ENCODE assay signal across 22 cellular contexts in genomic region chr4:56972832-56973231, GRCh38. TPM values are rescaled to one million over a fixed set of nuclear protein-coding genes. Genes with fewer than 3 reads are reported as not detected.
A peak's percentile ranks its signal among the peaks of the same experiment; 100 is the strongest.
DNase-seq lines count a peak whose midpoint lies in the region; ATAC-seq, FAIRE-seq and TF ChIP-seq lines count a peak whose summit lies in the region.
"Had no signal": no experiment of that assay in that cellular context is flagged by ENCODE, and none has a peak within 500 bp of the region (broad histone marks: within the 10 kb centered on the region; RNA-seq: fewer than 3 reads in every experiment).

No MANE protein-coding gene starts in this region.

- intact Hi-C loops in activated CD4-positive, alpha-beta T cell treated with anti-CD3 and anti-CD28 coated beads for 36 hours (cut with DNase I, micrococcal nuclease) = loop anchor here in 1 of 2 experiments (5.0 kb wide), 1 partner anchor 251 kb away; no protein-coding TSS in a partner anchor
- intact Hi-C loops in activated naive CD4-positive, alpha-beta T cell treated with anti-CD3 and anti-CD28 coated beads for 36 hours (cut with micrococcal nuclease) = loop anchor here (10.0 kb wide), 1 partner anchor 1118 kb away; the partner anchor contains the start of gene EXOC1
- intact Hi-C loops in GM12878 (cut with micrococcal nuclease; ENCODE audit: unreplicated experiment) = no loop called here
- intact Hi-C loops in left lung (cut with DNase I) = no loop called here

- peaks cover 36% of the 10 kb centered on the region for H3K79me2 ChIP-seq in GM12878 (ENCODE audit: control insufficient read depth, insufficient read depth, low read length)

- H3K4me3 Mint-ChIP-seq in activated CD4-positive, alpha-beta T cell treated with anti-CD3 and anti-CD28 coated beads for 36 hours = no peak overlapping the region
- H3K4me3 Mint-ChIP-seq in activated CD4-positive, alpha-beta T cell treated with anti-CD3 and anti-CD28 coated beads, Interleukin-2, amount 10 ng/mL, durations not matched to agents 7 days and 5 days = no peak overlapping the region
- no peak overlapping the region for H3K4me3 Mint-ChIP-seq in activated naive CD4-positive, alpha-beta T cell treated with anti-CD3 and anti-CD28 coated beads for 36 hours
- H3K4me3 Mint-ChIP-seq in activated naive CD4-positive, alpha-beta T cell treated with anti-CD3 and anti-CD28 coated beads, Interleukin-2, amount 10 ng/mL, durations not matched to agents 7 days and 5 days = no peak overlapping the region

- no peaks in the 10 kb centered on the region for H3K9me3 ChIP-seq in HEK293 (ENCODE audit: control insufficient read depth, insufficient read depth, low read depth, low read length)
- peaks cover 14% of the 10 kb centered on the region for H3K9me3 ChIP-seq in GM12878 (replicated peaks; ENCODE audit: control insufficient read depth, insufficient read depth, low read length)
- peaks cover 0 to 11% of the 10 kb centered on the region in 2 donors for H3K9me3 ChIP-seq in left lung

- H3K27me3 Mint-ChIP-seq in activated CD4-positive, alpha-beta T cell treated with anti-CD3 and anti-CD28 coated beads for 36 hours = no peaks in the 10 kb centered on the region
- no peaks in the 10 kb centered on the region for H3K27me3 Mint-ChIP-seq in activated CD4-positive, alpha-beta T cell treated with anti-CD3 and anti-CD28 coated beads, Interleukin-2, amount 10 ng/mL, durations not matched to agents 7 days and 5 days
- H3K27me3 Mint-ChIP-seq in activated naive CD4-positive, alpha-beta T cell treated with anti-CD3 and anti-CD28 coated beads for 36 hours (ENCODE audit: low read depth) = no peaks in the 10 kb centered on the region
- no peaks in the 10 kb centered on the region for H3K27me3 Mint-ChIP-seq in activated naive CD4-positive, alpha-beta T cell treated with anti-CD3 and anti-CD28 coated beads, Interleukin-2, amount 10 ng/mL, durations not matched to agents 7 days and 5 days

- TF ChIP-seq EP300 in GM12878 (IDR thresholded peaks at IDR 0.05; ENCODE audit: borderline replicate concordance in 1 of 2, control insufficient read depth in 1 of 2, low read depth in 2 of 2, low read length in 2 of 2) = no peak

- H4K20me1 ChIP-seq in GM12878 (ENCODE audit: control insufficient read depth, insufficient read depth) = peaks cover 6% of the 10 kb centered on the region; the same call in 1 of the 2 replicates

- TF ChIP-seq RAD21 in GM12878 (IDR thresholded peaks at IDR 0.05; ENCODE audit: insufficient read depth, low read depth, low read length) = no peak

- H3K27ac ChIP-seq in HEK293 (ENCODE audit: extremely low read depth, low read depth, low read length) (no peak overlapping the region), GM12878 (ENCODE audit: control insufficient read depth, insufficient read depth) (no peak overlapping the region), left lung (no peak overlapping the region)
- H3K27ac ChIP-seq: 22Rv1, C4-2B, HL-60 had no signal

- H3K36me3 Mint-ChIP-seq in activated CD4-positive, alpha-beta T cell treated with anti-CD3 and anti-CD28 coated beads for 36 hours (ENCODE audit: low read depth) = peaks cover 66% of the 10 kb centered on the region
- peaks cover 59% of the 10 kb centered on the region for H3K36me3 Mint-ChIP-seq in activated CD4-positive, alpha-beta T cell treated with anti-CD3 and anti-CD28 coated beads, Interleukin-2, amount 10 ng/mL, durations not matched to agents 7 days and 5 days (ENCODE audit: low read depth)
- peaks cover 53% of the 10 kb centered on the region for H3K36me3 Mint-ChIP-seq in activated naive CD4-positive, alpha-beta T cell treated with anti-CD3 and anti-CD28 coated beads for 36 hours (ENCODE audit: low read depth)
- peaks cover 53% of the 10 kb centered on the region for H3K36me3 Mint-ChIP-seq in activated naive CD4-positive, alpha-beta T cell treated with anti-CD3 and anti-CD28 coated beads, Interleukin-2, amount 10 ng/mL, durations not matched to agents 7 days and 5 days

- H3K4me3 ChIP-seq in HEK293 (ENCODE audit: low read depth, low read length) (no peak overlapping the region), GM12878 (no peak overlapping the region), left lung (no peak overlapping the region)
- H3K4me3 ChIP-seq: MG63 had no signal

- H3K27me3 ChIP-seq in GM12878 (replicated peaks in 1 of 2; ENCODE audit: control insufficient read depth in 2 of 2, insufficient read depth in 2 of 2, low read length in 1 of 2) = no peaks in the 10 kb centered on the region
- no peaks in the 10 kb centered on the region for H3K27me3 ChIP-seq in left lung
- H3K27me3 ChIP-seq: MG63 had no signal

- H3K9ac ChIP-seq in GM12878 (ENCODE audit: control insufficient read depth, insufficient read depth, low read length) = no peak overlapping the region

- peaks cover 10 to 62% of the 10 kb centered on the region in 2 experiments for H3K36me3 ChIP-seq in HEK293 (ENCODE audit: control insufficient read depth in 2 of 2, insufficient read depth in 1 of 2, low read length in 2 of 2)
- peaks cover 6 to 19% of the 10 kb centered on the region in 2 experiments for H3K36me3 ChIP-seq in GM12878 (ENCODE audit: control insufficient read depth in 2 of 2, insufficient read depth in 2 of 2, low read length in 1 of 2)
- peaks cover 0 to 71% of the 10 kb centered on the region in 2 donors for H3K36me3 ChIP-seq in left lung

- no peak overlapping the region for H2AFZ ChIP-seq in GM12878 (ENCODE audit: control insufficient read depth, low read depth, low read length)

- H3K4me2 ChIP-seq in GM12878 (ENCODE audit: control insufficient read depth, insufficient read depth) = no peak overlapping the region

- FAIRE-seq in GM12878 (lab: Jason Lieb, UNC) = no peak

- SMC1A ChIA-PET in GM12878 (lab: Charles Lee; ENCODE audit: uncharacterized antibody, unreplicated experiment) = interaction anchor here (0.8 kb wide), 1 partner anchor 9 kb away, joined by 3 read pairs; no protein-coding TSS in a partner anchor

- no peak for DNase-seq in activated CD4-positive, alpha-beta T cell treated with anti-CD3 and anti-CD28 coated beads for 36 hours
- DNase-seq in activated CD4-positive, alpha-beta T cell treated with anti-CD3 and anti-CD28 coated beads, Interleukin-2, amount 10 ng/mL, durations not matched to agents 7 days and 5 days = no peak
- DNase-seq in activated naive CD4-positive, alpha-beta T cell treated with anti-CD3 and anti-CD28 coated beads for 36 hours = no peak
- no peak for DNase-seq in activated naive CD4-positive, alpha-beta T cell treated with anti-CD3 and anti-CD28 coated beads, Interleukin-2, amount 10 ng/mL, durations not matched to agents 7 days and 5 days
- DNase-seq in GM12878 (ENCODE audit: low read depth, low spot score) (no peak), ecto neural progenitor cell (ENCODE audit: low spot score) (no peak), left lung (no peak)
- DNase-seq: AML-193, DMS 273 treated with DMSO at 0.1 percent for 48 hours, DND-41, IMR-90, Kasumi-1, MG63, NCI-H1048, NCI-H1436, NCI-H2029, NCI-H345, NCI-H526 had no signal

- peak; percentile 28 for ATAC-seq in activated CD4-positive, alpha-beta T cell treated with anti-CD3 and anti-CD28 coated beads for 36 hours
- ATAC-seq in GM12878 = no peak
- no peak for ATAC-seq in left lung

- RAD21 ChIA-PET in GM12878 (lab: Charles Lee; ENCODE audit: unreplicated experiment) = interaction anchor here (0.6 kb wide), 1 partner anchor 179 kb away, joined by 5 read pairs; no protein-coding TSS in a partner anchor

- no TSS peak for BruUV-seq in GM12878 (replicated peaks; lab: Mats Ljungman, UMichigan)

- H3K4me1 Mint-ChIP-seq in activated CD4-positive, alpha-beta T cell treated with anti-CD3 and anti-CD28 coated beads for 36 hours = peaks cover 44% of the 10 kb centered on the region
- peaks cover 35% of the 10 kb centered on the region for H3K4me1 Mint-ChIP-seq in activated CD4-positive, alpha-beta T cell treated with anti-CD3 and anti-CD28 coated beads, Interleukin-2, amount 10 ng/mL, durations not matched to agents 7 days and 5 days
- peaks cover 40% of the 10 kb centered on the region for H3K4me1 Mint-ChIP-seq in activated naive CD4-positive, alpha-beta T cell treated with anti-CD3 and anti-CD28 coated beads for 36 hours (ENCODE audit: low read depth)
- peaks cover 43% of the 10 kb centered on the region for H3K4me1 Mint-ChIP-seq in activated naive CD4-positive, alpha-beta T cell treated with anti-CD3 and anti-CD28 coated beads, Interleukin-2, amount 10 ng/mL, durations not matched to agents 7 days and 5 days

- POLR2A ChIA-PET in activated CD4-positive, alpha-beta T cell treated with anti-CD3 and anti-CD28 coated beads for 36 hours (lab: Charles Lee) = interaction anchor here (0.9 kb wide), 1 partner anchor 12 kb away, joined by 3 read pairs; no protein-coding TSS in a partner anchor
- POLR2A ChIA-PET in activated CD4-positive, alpha-beta T cell treated with anti-CD3 and anti-CD28 coated beads, Interleukin-2, amount 10 ng/mL, durations not matched to agents 7 days and 5 days (lab: Charles Lee) = no interaction called here
- POLR2A ChIA-PET in HEK293 (lab: Yijun Ruan, JAX) (no interaction called here), GM12878 (lab: Charles Lee) (no interaction called here)

- H3K27ac Mint-ChIP-seq in activated CD4-positive, alpha-beta T cell treated with anti-CD3 and anti-CD28 coated beads for 36 hours = peak overlapping the region; percentile 75
- H3K27ac Mint-ChIP-seq in activated CD4-positive, alpha-beta T cell treated with anti-CD3 and anti-CD28 coated beads, Interleukin-2, amount 10 ng/mL, durations not matched to agents 7 days and 5 days = no peak overlapping the region
- H3K27ac Mint-ChIP-seq in activated naive CD4-positive, alpha-beta T cell treated with anti-CD3 and anti-CD28 coated beads for 36 hours = peak overlapping the region; percentile 70
- no peak overlapping the region for H3K27ac Mint-ChIP-seq in activated naive CD4-positive, alpha-beta T cell treated with anti-CD3 and anti-CD28 coated beads, Interleukin-2, amount 10 ng/mL, durations not matched to agents 7 days and 5 days

- CTCF ChIA-PET in activated CD4-positive, alpha-beta T cell treated with anti-CD3 and anti-CD28 coated beads for 36 hours (lab: Charles Lee) = interaction anchor here (0.9 kb wide), 1 partner anchor 66 kb away, joined by 3 read pairs; no protein-coding TSS in a partner anchor
- CTCF ChIA-PET in activated CD4-positive, alpha-beta T cell treated with anti-CD3 and anti-CD28 coated beads, Interleukin-2, amount 10 ng/mL, durations not matched to agents 7 days and 5 days (lab: Charles Lee) = interaction anchor here (2.2 kb wide), 1 partner anchor 12 kb away, joined by 6 read pairs; no protein-coding TSS in a partner anchor
- CTCF ChIA-PET in activated naive CD4-positive, alpha-beta T cell treated with anti-CD3 and anti-CD28 coated beads for 36 hours (lab: Charles Lee) = interaction anchor here (1.4 to 1.5 kb wide), 2 partner anchors 12 to 64 kb away, joined by 3 read pairs; no protein-coding TSS in a partner anchor
- CTCF ChIA-PET in activated naive CD4-positive, alpha-beta T cell treated with anti-CD3 and anti-CD28 coated beads, Interleukin-2, amount 10 ng/mL, durations not matched to agents 7 days and 5 days (lab: Charles Lee) = interaction anchor here (2.9 kb wide), 1 partner anchor 12 kb away, joined by 10 read pairs; no protein-coding TSS in a partner anchor
- CTCF ChIA-PET in HEK293 (lab: Yijun Ruan, JAX) = no interaction called here
- CTCF ChIA-PET in GM12878 (lab: Yijun Ruan, JAX) = interaction anchor here (0.8 to 2.2 kb wide), 2 partner anchors 12 to 13 kb away, joined by 5 to 11 read pairs; no protein-coding TSS in a partner anchor

- H3K9me3 Mint-ChIP-seq in activated CD4-positive, alpha-beta T cell treated with anti-CD3 and anti-CD28 coated beads for 36 hours (ENCODE audit: low read depth) = peaks cover 15% of the 10 kb centered on the region
- H3K9me3 Mint-ChIP-seq in activated CD4-positive, alpha-beta T cell treated with anti-CD3 and anti-CD28 coated beads, Interleukin-2, amount 10 ng/mL, durations not matched to agents 7 days and 5 days = peaks cover 14% of the 10 kb centered on the region
- peaks cover 14% of the 10 kb centered on the region for H3K9me3 Mint-ChIP-seq in activated naive CD4-positive, alpha-beta T cell treated with anti-CD3 and anti-CD28 coated beads for 36 hours
- peaks cover 12% of the 10 kb centered on the region for H3K9me3 Mint-ChIP-seq in activated naive CD4-positive, alpha-beta T cell treated with anti-CD3 and anti-CD28 coated beads, Interleukin-2, amount 10 ng/mL, durations not matched to agents 7 days and 5 days

- TF ChIP-seq CTCF in HEK293 (tag by site-specific recombination; IDR thresholded peaks at IDR 0.05) (no peak), GM12878 (IDR thresholded peaks at IDR 0.05 in 2 of 3, conservative IDR thresholded peaks at IDR 0.05 in 1 of 3; ENCODE audit: control insufficient read depth in 2 of 3, extremely low read depth in 1 of 3, insufficient read depth in 1 of 3, low read depth in 3 of 3, low read length in 3 of 3) (no peak), left lung (IDR thresholded peaks at IDR 0.05) (no peak)

- no peak for TF ChIP-seq POLR2A in GM12878 (IDR thresholded peaks at IDR 0.05; ENCODE audit: low read depth, low read length)

- no peaks in the 10 kb centered on the region for H3K4me1 ChIP-seq in HEK293 (ENCODE audit: control insufficient read depth, insufficient read depth, low read length)
- H3K4me1 ChIP-seq in GM12878 (ENCODE audit: control insufficient read depth, insufficient read depth, low read length) = no peaks in the 10 kb centered on the region
- peaks cover 12 to 26% of the 10 kb centered on the region in 2 donors for H3K4me1 ChIP-seq in left lung

- in situ Hi-C loops in GM12878 (cut with MboI) = no loop called here

RNA-seq across cellular contexts. Expression of gene NOA1, which starts 4.6 kb away (rescaled TPM):
- total RNA-seq in activated CD4-positive, alpha-beta T cell treated with anti-CD3 and anti-CD28 coated beads for 36 hours = 10 to 100 TPM; 24.9 to 31.5 TPM
- 10 to 100 TPM; 21.7 to 24.7 TPM for total RNA-seq in activated CD4-positive, alpha-beta T cell treated with anti-CD3 and anti-CD28 coated beads, Interleukin-2, amount 10 ng/mL, durations not matched to agents 7 days and 5 days
- total RNA-seq in activated naive CD4-positive, alpha-beta T cell treated with anti-CD3 and anti-CD28 coated beads for 36 hours = 10 to 100 TPM; 25.4 to 26.0 TPM
- total RNA-seq in GM12878 (2013; cell fraction: nucleolus; rRNA removed) = 17.2 and 20.0 TPM in 2 replicates
- 29.0 and 31.9 TPM in 2 replicates for total RNA-seq in GM12878 (2014; rRNA removed)
- total RNA-seq in GM12878 (2014; rRNA removed; fragmentation: Illumina TruSeq; extraction: Trizol) = 15.1 and 16.0 TPM in 2 replicates
- 31.6 and 34.0 TPM in 2 replicates for total RNA-seq in GM12878 (2021)
- 12.4 TPM for polyA plus RNA-seq in GM12878 (2011; ENCODE audit: low read depth)
- 26.8 and 29.6 TPM in 2 replicates for polyA plus RNA-seq in GM12878 (2011; rRNA removed)
- 25.5 and 32.6 TPM in 2 replicates for polyA plus RNA-seq in GM12878 (2011; cell fraction: cytosol; rRNA removed)
- polyA plus RNA-seq in GM12878 (2011; cell fraction: nucleus; rRNA removed) = 31.1 and 35.1 TPM in 2 replicates
- polyA plus RNA-seq in GM12878 (2012) = 20.8 and 27.2 TPM in 2 replicates
- polyA plus RNA-seq in GM12878 (2014; fragmentation: Illumina TruSeq; extraction: Trizol) = 18.6 and 20.0 TPM in 2 replicates
- polyA plus RNA-seq in GM12878 (2014; fragmentation: Nextera tagmentation; extraction: Ambion mirVana) = 1 to 10 TPM; 3.2 to 8.3 TPM
- 28.5 and 31.5 TPM in 2 replicates for polyA plus RNA-seq in GM12878 (2014; rRNA removed)
- polyA plus RNA-seq in GM12878 (2016; fragmentation: Nextera tagmentation; extraction: Ambion mirVana) = 10 to 100 TPM; 16.4 to 16.5 TPM
- 19.0 and 22.2 TPM in 2 replicates for polyA minus RNA-seq in GM12878 (2011; rRNA and poly(A)+ RNA removed)
- polyA minus RNA-seq in GM12878 (2011; cell fraction: cytosol; rRNA and poly(A)+ RNA removed) = 12.8 and 13.3 TPM in 2 replicates
- polyA minus RNA-seq in GM12878 (2011; cell fraction: nucleus; rRNA and poly(A)+ RNA removed) = 12.7 and 19.3 TPM in 2 replicates
- 10 to 100 TPM; 11.3 to 13.3 TPM for total RNA-seq in left lung

RNA-seq across cellular contexts. Expression of gene POLR2B, which starts 5.9 kb away (rescaled TPM):
- 100 to 1,000 TPM; 108 to 133 TPM for total RNA-seq in activated CD4-positive, alpha-beta T cell treated with anti-CD3 and anti-CD28 coated beads for 36 hours
- 100 to 1,000 TPM; 113 to 117 TPM for total RNA-seq in activated CD4-positive, alpha-beta T cell treated with anti-CD3 and anti-CD28 coated beads, Interleukin-2, amount 10 ng/mL, durations not matched to agents 7 days and 5 days
- total RNA-seq in activated naive CD4-positive, alpha-beta T cell treated with anti-CD3 and anti-CD28 coated beads for 36 hours = 100 to 1,000 TPM in 1 of 2 experiments, 10 to 100 TPM in 1; 95.8 to 104 TPM
- 155 and 180 TPM in 2 replicates for total RNA-seq in GM12878 (2013; cell fraction: nucleolus; rRNA removed)
- total RNA-seq in GM12878 (2014; rRNA removed) = 85.9 and 109 TPM in 2 replicates
- total RNA-seq in GM12878 (2014; rRNA removed; fragmentation: Illumina TruSeq; extraction: Trizol) = 117 and 120 TPM in 2 replicates
- total RNA-seq in GM12878 (2021) = 101 and 103 TPM in 2 replicates
- polyA plus RNA-seq in GM12878 (2011; ENCODE audit: low read depth) = 45.0 TPM
- 183 and 225 TPM in 2 replicates for polyA plus RNA-seq in GM12878 (2011; rRNA removed)
- 63.6 and 63.9 TPM in 2 replicates for polyA plus RNA-seq in GM12878 (2011; cell fraction: cytosol; rRNA removed)
- polyA plus RNA-seq in GM12878 (2011; cell fraction: nucleus; rRNA removed) = 223 and 246 TPM in 2 replicates
- 68.0 and 75.6 TPM in 2 replicates for polyA plus RNA-seq in GM12878 (2012)
- polyA plus RNA-seq in GM12878 (2014; fragmentation: Illumina TruSeq; extraction: Trizol) = 113 and 144 TPM in 2 replicates
- polyA plus RNA-seq in GM12878 (2014; fragmentation: Nextera tagmentation; extraction: Ambion mirVana) = 10 to 100 TPM; 46.0 to 60.9 TPM
- polyA plus RNA-seq in GM12878 (2014; rRNA removed) = 85.2 and 110 TPM in 2 replicates
- polyA plus RNA-seq in GM12878 (2016; fragmentation: Nextera tagmentation; extraction: Ambion mirVana) = 10 to 100 TPM; 89.3 to 95.2 TPM
- 68.0 and 153 TPM in 2 replicates for polyA minus RNA-seq in GM12878 (2011; rRNA and poly(A)+ RNA removed)
- polyA minus RNA-seq in GM12878 (2011; cell fraction: cytosol; rRNA and poly(A)+ RNA removed) = 35.5 and 39.4 TPM in 2 replicates
- 39.7 and 72.2 TPM in 2 replicates for polyA minus RNA-seq in GM12878 (2011; cell fraction: nucleus; rRNA and poly(A)+ RNA removed)
- 10 to 100 TPM; 62.1 to 77.8 TPM for total RNA-seq in left lung

Comparison
In these comparisons a context has a peak if more than half of its experiments do, and no peak if none do; other contexts are left out.
1. H3K27ac Mint-ChIP-seq: peak in activated CD4-positive, alpha-beta T cell treated with anti-CD3 and anti-CD28 coated beads for 36 hours (single experiment) and activated naive CD4-positive, alpha-beta T cell treated with anti-CD3 and anti-CD28 coated beads for 36 hours (single experiment); none in activated CD4-positive, alpha-beta T cell treated with anti-CD3 and anti-CD28 coated beads, Interleukin-2, amount 10 ng/mL, durations not matched to agents 7 days and 5 days (single experiment) and activated naive CD4-positive, alpha-beta T cell treated with anti-CD3 and anti-CD28 coated beads, Interleukin-2, amount 10 ng/mL, durations not matched to agents 7 days and 5 days (single experiment).